ENCODE assay signal across 9 cellular contexts in genomic region chr3:58463942-58464271, GRCh38. TPM values are rescaled to one million over a fixed set of nuclear protein-coding genes. Genes with fewer than 3 reads are reported as not detected.
DNase-seq lines count a peak whose midpoint lies in the region; ATAC-seq and TF ChIP-seq lines count a peak whose summit lies in the region.
"Had no signal": no experiment of that assay in that cellular context is flagged by ENCODE, and none has a peak within 500 bp of the region (broad histone marks: within the 10 kb centered on the region; RNA-seq: fewer than 3 reads in every experiment).

No MANE protein-coding gene starts in this region.

- ATAC-seq in heart left ventricle, result no peak

- no peaks in the 10 kb centered on the region for H3K79me2 ChIP-seq in trophoblast cell (ENCODE audit: control insufficient read depth, insufficient read depth, low read length, poor library complexity)

- no peaks in the 10 kb centered on the region for H3K27me3 ChIP-seq in heart left ventricle
- no peaks in the 10 kb centered on the region for H3K27me3 ChIP-seq in adipocyte (replicated peaks; ENCODE audit: control insufficient read depth, insufficient read depth, low read length)
- H3K27me3 ChIP-seq in mesenchymal stem cell (ENCODE audit: control insufficient read depth in 1 of 2, insufficient read depth in 1 of 2, low read length in 2 of 2), result no peaks in the 10 kb centered on the region
- H3K27me3 ChIP-seq in trophoblast cell (ENCODE audit: insufficient read depth, low read length), result no peaks in the 10 kb centered on the region
- H3K27me3 ChIP-seq: ascending aorta had no signal

- no peak overlapping the region for H3K23ac ChIP-seq in mesenchymal stem cell (ENCODE audit: low read length in 2 of 2)
- H3K23ac ChIP-seq in trophoblast cell (ENCODE audit: low read length), result no peak overlapping the region

- H3K4me1 ChIP-seq in heart left ventricle (peaks cover 0 to 16% (median 2%) of the 10 kb centered on the region in 12 donors), adipocyte (ENCODE audit: control insufficient read depth, insufficient read depth, low read length) (peaks cover 16% of the 10 kb centered on the region), mesenchymal stem cell (ENCODE audit: control insufficient read depth, insufficient read depth, low read depth, low read length) (peaks cover 7% of the 10 kb centered on the region), trophoblast cell (ENCODE audit: control insufficient read depth in 1 of 2, insufficient read depth in 2 of 2, low read length in 2 of 2) (no peaks in the 10 kb centered on the region)

- no peak overlapping the region for H3K4ac ChIP-seq in mesenchymal stem cell (ENCODE audit: low read depth in 1 of 2, low read length in 2 of 2)
- no peak overlapping the region for H3K4ac ChIP-seq in trophoblast cell (ENCODE audit: low read depth, low read length)

- H2BK12ac ChIP-seq in mesenchymal stem cell (ENCODE audit: low read length in 2 of 2) (no peak overlapping the region), trophoblast cell (ENCODE audit: low read length) (no peak overlapping the region)

- no peak overlapping the region for H2BK5ac ChIP-seq in mesenchymal stem cell (ENCODE audit: low read depth, low read length, poor library complexity, severe bottlenecking)
- no peak overlapping the region for H2BK5ac ChIP-seq in trophoblast cell (ENCODE audit: low read depth, low read length, poor library complexity)

- no peak overlapping the region for H2BK15ac ChIP-seq in mesenchymal stem cell (ENCODE audit: low read depth, poor library complexity, severe bottlenecking)

- no peak for TF ChIP-seq POLR2A in heart left ventricle (IDR thresholded peaks at IDR 0.05)

- H4K91ac ChIP-seq in mesenchymal stem cell (ENCODE audit: low read length) (no peak overlapping the region), trophoblast cell (ENCODE audit: low read depth, low read length) (no peak overlapping the region)

- H3K4me2 ChIP-seq in mesenchymal stem cell (ENCODE audit: low read length, poor library complexity, severe bottlenecking) (peak overlapping the region; percentile 43), trophoblast cell (ENCODE audit: low read length) (no peak overlapping the region)

- H3K14ac ChIP-seq in mesenchymal stem cell (ENCODE audit: low read length in 2 of 2) (no peak overlapping the region), trophoblast cell (ENCODE audit: low read length) (no peak overlapping the region)

- peak in 1 of 12 donors; percentile 4 for TF ChIP-seq CTCF in heart left ventricle (IDR thresholded peaks at IDR 0.05)

- H3K27ac ChIP-seq in heart left ventricle (no peak overlapping the region), mesenchymal stem cell (ENCODE audit: low read length, poor library complexity, severe bottlenecking) (no peak overlapping the region), trophoblast cell (ENCODE audit: low read depth, low read length) (no peak overlapping the region)
- H3K27ac ChIP-seq: ascending aorta had no signal

- H3K18ac ChIP-seq in mesenchymal stem cell (ENCODE audit: low read depth in 1 of 2, low read length in 2 of 2), result no peak overlapping the region
- H3K18ac ChIP-seq in trophoblast cell (ENCODE audit: low read length), result no peak overlapping the region

- H3K4me3 ChIP-seq in heart left ventricle (peak overlapping the region in 7 of 12 donors; percentile 13 to 44 (median 34)), adipocyte (ENCODE audit: low read length) (peak overlapping the region; percentile 64), mesenchymal stem cell (ENCODE audit: insufficient read depth in 1 of 2, low read depth in 1 of 2, low read length in 2 of 2) (peak overlapping the region in 1 of 2 experiments; percentile 52), trophoblast cell (ENCODE audit: low read depth, low read length) (no peak overlapping the region)

- H3K79me1 ChIP-seq in mesenchymal stem cell (replicated peaks; ENCODE audit: low read length, poor library complexity, severe bottlenecking), result no peaks in the 10 kb centered on the region
- no peaks in the 10 kb centered on the region for H3K79me1 ChIP-seq in trophoblast cell (ENCODE audit: low read length)

- H2AFZ ChIP-seq in mesenchymal stem cell (ENCODE audit: low read depth, low read length), result no peak overlapping the region
- no peak overlapping the region for H2AFZ ChIP-seq in trophoblast cell (ENCODE audit: insufficient read depth, low read length, poor library complexity)

- intact Hi-C loops in heart left ventricle (cut with DNase I), result loop anchor here in 8 of 10 donors (1.0 to 10.0 kb wide), 6 partner anchors 68 to 171 kb away; partner anchors contain the start of gene ACOX2 (in 3 of the 8)
- intact Hi-C loops in cardiac septum (cut with DNase I), result loop anchor here (1.0 kb wide), 1 partner anchor 68 kb away; no protein-coding TSS in a partner anchor

- H3K9me3 ChIP-seq in heart left ventricle (no peaks in the 10 kb centered on the region), adipocyte (ENCODE audit: control insufficient read depth, low read length) (no peaks in the 10 kb centered on the region), mesenchymal stem cell (ENCODE audit: control insufficient read depth, low read length) (no peaks in the 10 kb centered on the region), trophoblast cell (ENCODE audit: insufficient read depth, low read depth, low read length) (no peaks in the 10 kb centered on the region)
- H3K9me3 ChIP-seq: ascending aorta had no signal

- H3K9ac ChIP-seq in adipocyte (ENCODE audit: low read length), result no peak overlapping the region
- H3K9ac ChIP-seq in mesenchymal stem cell (ENCODE audit: low read length), result peak overlapping the region; percentile 13
- no peak overlapping the region for H3K9ac ChIP-seq in trophoblast cell (ENCODE audit: low read length)

- DNase-seq in heart left ventricle (no peak), cardiac septum (ENCODE audit: low spot score) (no peak), adipocyte (ENCODE audit: low read depth) (no peak), mesenchymal stem cell (no peak), LoVo (ENCODE audit: low spot score) (no peak), cerebellar cortex (ENCODE audit: low spot score) (no peak), trophoblast cell (no peak), DMS79 (lab: John Stamatoyannopoulos, UW) (no peak)

- no peak overlapping the region for H4K12ac ChIP-seq in trophoblast cell (ENCODE audit: low read depth, low read length)

- H4K8ac ChIP-seq in mesenchymal stem cell (ENCODE audit: low read length), result no peak overlapping the region
- H4K8ac ChIP-seq in trophoblast cell (ENCODE audit: low read depth, low read length), result no peak overlapping the region

- 39 to 43% (median 42%) methylated on average over 5 of the region's 5 CpGs for WGBS in heart left ventricle, 4 donors
- 35% methylated on average over 3 of the region's 5 CpGs for WGBS in mesenchymal stem cell
- WGBS in trophoblast cell (ENCODE audit: extremely low coverage, insufficient coverage, insufficient read length), result no CpG with 5 or more reads among the region's 5 CpGs

- H2AK5ac ChIP-seq in mesenchymal stem cell (ENCODE audit: low read length, severe bottlenecking), result no peak overlapping the region
- no peak overlapping the region for H2AK5ac ChIP-seq in trophoblast cell (ENCODE audit: low read length)

- H2BK120ac ChIP-seq in mesenchymal stem cell (ENCODE audit: low read depth, low read length), result no peak overlapping the region
- H2BK120ac ChIP-seq in trophoblast cell (ENCODE audit: insufficient read depth, low read length, poor library complexity), result no peak overlapping the region

- H3K36me3 ChIP-seq in heart left ventricle (no peaks in the 10 kb centered on the region), adipocyte (ENCODE audit: control insufficient read depth, insufficient read depth, low read length, severe bottlenecking) (no peaks in the 10 kb centered on the region), mesenchymal stem cell (ENCODE audit: control insufficient read depth in 1 of 2, insufficient read depth in 2 of 2, low read depth in 1 of 2, low read length in 2 of 2) (no peaks in the 10 kb centered on the region), trophoblast cell (ENCODE audit: control insufficient read depth in 1 of 2, insufficient read depth in 2 of 2, low read length in 2 of 2) (no peaks in the 10 kb centered on the region)
- H3K36me3 ChIP-seq: ascending aorta had no signal

RNA-seq across cellular contexts. Expression of gene KCTD6, which starts 28.0 kb away (rescaled TPM):
- total RNA-seq in heart left ventricle, result 10 to 100 TPM in 1 of 9 donors, 1 to 10 TPM in 8; 5.7 to 10.5 (median 6.9) TPM
- polyA plus RNA-seq in heart left ventricle, result 1 to 10 TPM; 6.8 to 7.0 TPM
- total RNA-seq in cardiac septum, result 7.5 TPM
- 5.4 TPM for polyA plus RNA-seq in mesenchymal stem cell (2013, experiment 1 of 2)
- 5.7 TPM for polyA plus RNA-seq in mesenchymal stem cell (2013, experiment 2 of 2)
- 8.6 and 9.5 TPM in 2 replicates for polyA plus RNA-seq in trophoblast cell (2013)

RNA-seq across cellular contexts. Expression of gene PDHB, which starts 30.3 kb away (rescaled TPM):
- total RNA-seq in heart left ventricle, result 100 to 1,000 TPM; 154 to 274 (median 192) TPM
- polyA plus RNA-seq in heart left ventricle, result 100 to 1,000 TPM; 133 to 257 TPM
- total RNA-seq in cardiac septum, result 174 TPM
- polyA plus RNA-seq in mesenchymal stem cell (2013, experiment 1 of 2), result 71.9 TPM
- polyA plus RNA-seq in mesenchymal stem cell (2013, experiment 2 of 2), result 76.5 TPM
- 72.4 and 74.4 TPM in 2 replicates for polyA plus RNA-seq in trophoblast cell (2013)
